1 cellular context compared by ENCODE assay signal in the genomic region with DNA sequence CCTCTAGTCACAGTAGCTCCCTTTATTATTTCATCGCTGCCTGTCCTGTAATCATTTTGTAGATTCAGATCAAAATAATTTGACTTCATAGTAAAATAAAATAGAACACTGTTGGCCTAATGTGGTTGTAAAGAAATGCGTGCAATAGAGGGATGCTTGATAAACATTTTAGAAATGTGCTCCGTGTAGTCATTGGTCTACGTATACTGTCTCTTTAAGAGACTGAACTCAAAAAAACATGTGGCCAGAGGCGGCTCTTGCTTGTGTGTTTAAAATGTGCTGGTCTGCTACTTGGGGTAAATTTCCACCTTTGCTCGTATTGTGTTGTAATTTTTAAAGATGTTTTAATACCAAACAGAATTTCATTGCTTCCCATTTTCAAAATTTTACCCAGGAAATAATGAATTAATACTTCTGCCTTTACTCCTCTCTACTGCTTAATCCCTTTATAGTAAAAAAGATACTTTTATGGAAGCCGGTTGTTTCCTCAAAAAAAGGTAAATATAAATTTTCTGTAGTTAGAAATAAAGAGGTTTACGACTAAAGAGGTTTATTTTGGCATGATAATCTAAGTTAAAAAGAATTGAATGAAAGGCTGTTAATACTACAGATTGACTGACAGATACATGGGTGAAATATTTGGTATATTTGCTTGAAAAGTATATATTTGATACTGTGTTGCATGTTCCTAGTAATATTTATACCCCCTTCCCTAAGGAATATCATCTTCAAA.
A peak's percentile ranks its signal among the peaks of the same experiment; 100 is the strongest.
TF ChIP-seq lines count a peak whose summit lies in the region.

No MANE protein-coding gene starts in this region.

TF ChIP-seq in H1, 55 proteins besides CTCF, POLR2A, EP300 and RAD21:
- no peak for TF ChIP-seq BCL11A (IDR thresholded peaks at IDR 0.05; ENCODE audit: low read depth in 2 of 2, low read length in 2 of 2)
- no peak for TF ChIP-seq FOSL1 (IDR thresholded peaks at IDR 0.05; ENCODE audit: insufficient read depth, low read depth, low read length)
- peak; percentile 24 for TF ChIP-seq TAF7 (optimal IDR thresholded peaks at IDR 0.05; ENCODE audit: borderline replicate concordance, low read depth, low read length)
- TF ChIP-seq CHD1 (IDR thresholded peaks at IDR 0.05; ENCODE audit: low read depth, low read length), result peak; percentile 73; the same call in 1 of the 2 replicates
- TF ChIP-seq POLR2AphosphoS5 (IDR thresholded peaks at IDR 0.05; ENCODE audit: low read depth, low read length), result 0 out of 2 replicates have a peak, but pooled peaks have one; percentile 18
- TF ChIP-seq SIN3A (conservative IDR thresholded peaks at IDR 0.05 in 1 of 2, IDR thresholded peaks at IDR 0.05 in 1 of 2; ENCODE audit: low read depth in 1 of 2, low read length in 2 of 2), result no peak
- no peak for TF ChIP-seq CREB1 (IDR thresholded peaks at IDR 0.05)
- TF ChIP-seq TAF1 (IDR thresholded peaks at IDR 0.05; ENCODE audit: low read depth, low read length), result peak; percentile 41; the same call in 1 of the 2 replicates
- peak; percentile 45 for TF ChIP-seq TBP (IDR thresholded peaks at IDR 0.05; ENCODE audit: low read depth, low read length)
